8 cellular contexts compared by ENCODE assay signal in the genomic region with DNA sequence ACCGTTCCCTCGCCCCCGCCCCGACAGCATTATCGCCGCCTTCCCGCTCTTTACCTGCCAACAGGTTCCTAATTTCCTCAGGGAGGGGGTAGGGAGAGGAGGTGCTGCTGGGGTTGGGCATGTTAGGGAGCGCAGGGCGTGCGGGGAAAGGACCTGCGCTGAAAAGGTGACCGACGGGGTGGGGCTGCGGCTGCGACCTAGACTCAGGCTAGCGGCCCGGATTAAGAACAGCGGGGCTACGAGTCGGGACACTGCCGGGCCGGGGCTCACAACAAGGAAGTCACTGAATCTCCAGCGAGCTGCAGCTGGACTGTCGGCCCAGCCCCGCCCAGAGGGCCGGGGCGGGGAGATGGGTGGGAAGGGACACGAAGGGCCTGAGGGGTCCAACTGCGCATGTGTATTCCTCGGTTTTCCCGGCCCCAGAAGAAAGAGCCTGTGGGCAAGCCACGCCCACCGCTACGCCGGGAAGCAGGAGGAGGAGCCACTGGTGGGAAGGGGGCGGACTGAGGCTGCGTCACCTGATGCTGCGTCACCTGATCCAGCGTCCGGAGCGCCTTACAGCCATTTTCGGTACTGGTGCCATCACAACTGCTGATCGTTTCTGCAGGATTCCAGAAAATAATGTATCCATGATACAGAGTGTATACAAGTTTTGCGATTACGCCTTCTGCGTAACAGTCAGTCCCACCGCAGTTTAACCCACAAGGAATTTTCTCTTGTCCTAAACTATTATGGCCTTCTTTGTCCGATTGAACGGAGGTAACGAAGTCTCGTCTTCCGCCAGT. TPM values are rescaled to one million over a fixed set of nuclear protein-coding genes. Genes with fewer than 3 reads are reported as not detected.
A peak's percentile ranks its signal among the peaks of the same experiment; 100 is the strongest.
DNase-seq lines count a peak whose midpoint lies in the region; ATAC-seq and TF ChIP-seq lines count a peak whose summit lies in the region.

A gene with protein sequence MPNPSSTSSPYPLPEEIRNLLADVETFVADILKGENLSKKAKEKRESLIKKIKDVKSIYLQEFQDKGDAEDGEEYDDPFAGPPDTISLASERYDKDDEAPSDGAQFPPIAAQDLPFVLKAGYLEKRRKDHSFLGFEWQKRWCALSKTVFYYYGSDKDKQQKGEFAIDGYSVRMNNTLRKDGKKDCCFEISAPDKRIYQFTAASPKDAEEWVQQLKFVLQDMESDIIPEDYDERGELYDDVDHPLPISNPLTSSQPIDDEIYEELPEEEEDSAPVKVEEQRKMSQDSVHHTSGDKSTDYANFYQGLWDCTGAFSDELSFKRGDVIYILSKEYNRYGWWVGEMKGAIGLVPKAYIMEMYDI (minus strand): TSS at position 282 of the 785 bp plus-strand sequence. CDS start 161 bp downstream, at position 121.

- no peaks in the 10 kb centered on the region for H3K27me3 ChIP-seq in layer of hippocampus (ENCODE audit: control insufficient read depth, insufficient read depth, low read length)

- H3K27ac ChIP-seq in coronary artery (peak within 1 kb of the TSS; percentile 60 to 86), layer of hippocampus (ENCODE audit: low read depth, low read length) (peak within 1 kb of the TSS; percentile 88)

- CTCF ChIA-PET in activated CD4-positive, alpha-beta T cell treated with anti-CD3 and anti-CD28 coated beads, Interleukin-2, amount 10 ng/mL, durations not matched to agents 7 days and 5 days (lab: Charles Lee) = no interaction called here

- ATAC-seq in GM19025 (IDR thresholded peaks at IDR 0.05; ENCODE audit: low read depth, unreplicated experiment) = peak; percentile 90
- ATAC-seq in HG03342 (IDR thresholded peaks at IDR 0.05; ENCODE audit: unreplicated experiment) = peak; percentile 89

- peaks cover 4% of the 10 kb centered on the region for H3K36me3 Mint-ChIP-seq in activated CD4-positive, alpha-beta T cell treated with anti-CD3 and anti-CD28 coated beads, Interleukin-2, amount 10 ng/mL, durations not matched to agents 7 days and 5 days (ENCODE audit: low read depth)

- H3K4me3 ChIP-seq in AG10803 (ENCODE audit: low read length) (peak within 1 kb of the TSS; percentile 94), coronary artery (peak within 1 kb of the TSS; percentile 80)

- peaks cover 59% of the 10 kb centered on the region for H3K27me3 Mint-ChIP-seq in activated CD4-positive, alpha-beta T cell treated with anti-CD3 and anti-CD28 coated beads, Interleukin-2, amount 10 ng/mL, durations not matched to agents 7 days and 5 days

- H3K4me1 Mint-ChIP-seq in activated CD4-positive, alpha-beta T cell treated with anti-CD3 and anti-CD28 coated beads, Interleukin-2, amount 10 ng/mL, durations not matched to agents 7 days and 5 days = peaks cover 24% of the 10 kb centered on the region

- TF ChIP-seq CTCF in AG10803 (conservative IDR thresholded peaks at IDR 0.05; ENCODE audit: low read length) (no peak), coronary artery (IDR thresholded peaks at IDR 0.05) (no peak)

- DNase-seq in AG10803 (ENCODE audit: low read depth) = peak; percentile 98
- peak; percentile 98 for DNase-seq in NCI-H510A treated with DMSO at 0.1 percent for 48 hours (lab: John Stamatoyannopoulos, UW)
- DNase-seq in activated CD4-positive, alpha-beta T cell treated with anti-CD3 and anti-CD28 coated beads, Interleukin-2, amount 10 ng/mL, durations not matched to agents 7 days and 5 days = peak; percentile 89
- DNase-seq in coronary artery (ENCODE audit: low spot score) = peak; percentile 95
- peak; percentile 71 to 73 for DNase-seq in stimulated activated CD4-positive, alpha-beta T cell treated with anti-CD3 and anti-CD28 coated beads, Interleukin-1b, Interleukin-23, amount 100 ng/mL, for 4 hours (ENCODE audit: low read depth in 2 of 2)

- H3K4me3 Mint-ChIP-seq in activated CD4-positive, alpha-beta T cell treated with anti-CD3 and anti-CD28 coated beads, Interleukin-2, amount 10 ng/mL, durations not matched to agents 7 days and 5 days = peak within 1 kb of the TSS; percentile 87

- POLR2A ChIA-PET in activated CD4-positive, alpha-beta T cell treated with anti-CD3 and anti-CD28 coated beads, Interleukin-2, amount 10 ng/mL, durations not matched to agents 7 days and 5 days (lab: Charles Lee) = no interaction called here

- H3K27ac Mint-ChIP-seq in activated CD4-positive, alpha-beta T cell treated with anti-CD3 and anti-CD28 coated beads, Interleukin-2, amount 10 ng/mL, durations not matched to agents 7 days and 5 days = peak within 1 kb of the TSS; percentile 86

- H3K9me3 Mint-ChIP-seq in activated CD4-positive, alpha-beta T cell treated with anti-CD3 and anti-CD28 coated beads, Interleukin-2, amount 10 ng/mL, durations not matched to agents 7 days and 5 days = peaks cover 3% of the 10 kb centered on the region

RNA-seq across cellular contexts. Expression of the gene that starts here (rescaled TPM):
- total RNA-seq in activated CD4-positive, alpha-beta T cell treated with anti-CD3 and anti-CD28 coated beads, Interleukin-2, amount 10 ng/mL, durations not matched to agents 7 days and 5 days = 1 to 10 TPM; 5.3 to 6.3 TPM

Comparison
In these comparisons a context has a peak if more than half of its experiments do, and no peak if none do; other contexts are left out.
1. Peak in every context shown above with its lines: DNase-seq, ATAC-seq, H3K4me3 ChIP-seq and H3K27ac ChIP-seq.